ENCODE assay signal across 20 cellular contexts in genomic region chr1:191457889-191458288, GRCh38.
DNase-seq lines count a peak whose midpoint lies in the region; ATAC-seq, FAIRE-seq and TF ChIP-seq lines count a peak whose summit lies in the region.
"Had no signal": no experiment of that assay in that cellular context is flagged by ENCODE, and none has a peak within 500 bp of the region (broad histone marks: within the 10 kb centered on the region; RNA-seq: fewer than 3 reads in every experiment).

No MANE protein-coding gene starts in this region.

- H3K36me3 ChIP-seq in IMR-90 (ENCODE audit: control insufficient read depth, insufficient read depth, low read length) (no peaks in the 10 kb centered on the region), SU-DHL-6 (ENCODE audit: low read length) (no peaks in the 10 kb centered on the region), sigmoid colon (no peaks in the 10 kb centered on the region)
- H3K36me3 ChIP-seq: BLaER1 treated with 17β-estradiol and CSF1 and Interleukin-3, amounts not matched to agents 10 nM and 100 nM had no signal

- H3K4me3 ChIP-seq in A549 (no peak overlapping the region), IMR-90 (ENCODE audit: insufficient read depth, low read depth, low read length) (no peak overlapping the region), SU-DHL-6 (ENCODE audit: insufficient read depth, low read length, poor library complexity, severe bottlenecking) (no peak overlapping the region), sigmoid colon (no peak overlapping the region)
- H3K4me3 ChIP-seq: BLaER1 treated with 17β-estradiol and CSF1 and Interleukin-3, amounts not matched to agents 10 nM and 100 nM had no signal

- CTCF ChIA-PET in A549 (lab: Yijun Ruan, JAX) (no interaction called here), IMR-90 (lab: Yijun Ruan, JAX) (no interaction called here)

- TF ChIP-seq POLR2A in A549 (IDR thresholded peaks at IDR 0.05; ENCODE audit: low read length) (no peak), IMR-90 (IDR thresholded peaks at IDR 0.05; ENCODE audit: low read depth, low read length) (no peak), sigmoid colon (IDR thresholded peaks at IDR 0.05) (no peak)

- H3K4me2 ChIP-seq in A549 (no peak overlapping the region), IMR-90 (ENCODE audit: low read depth, low read length) (no peak overlapping the region), SU-DHL-6 (ENCODE audit: low read depth, low read length, poor library complexity, severe bottlenecking) (no peak overlapping the region)
- H3K4me2 ChIP-seq: BLaER1 treated with 17β-estradiol and CSF1 and Interleukin-3, amounts not matched to agents 10 nM and 100 nM had no signal

- H4K20me1 ChIP-seq in IMR-90 (ENCODE audit: insufficient read depth, low read length) (no peaks in the 10 kb centered on the region), SU-DHL-6 (ENCODE audit: low read depth, low read length) (no peaks in the 10 kb centered on the region)
- H4K20me1 ChIP-seq: BLaER1 treated with 17β-estradiol and CSF1 and Interleukin-3, amounts not matched to agents 10 nM and 100 nM had no signal

- H3K9me1 ChIP-seq in IMR-90 (ENCODE audit: insufficient read depth, low read length) = no peaks in the 10 kb centered on the region

- intact Hi-C loops in IMR-90 (cut with micrococcal nuclease) (no loop called here), sigmoid colon (cut with DNase I) (no loop called here)

- dilution Hi-C loops in IMR-90 (cut with HindIII; ENCODE audit: low sequenced_read_pairs, unreplicated experiment) = no loop called here

- H3K9ac ChIP-seq in IMR-90 (ENCODE audit: low read depth, low read length) (no peak overlapping the region), SU-DHL-6 (ENCODE audit: low read length) (no peak overlapping the region)
- H3K9ac ChIP-seq: BLaER1 treated with 17β-estradiol and CSF1 and Interleukin-3, amounts not matched to agents 10 nM and 100 nM had no signal

- in situ Hi-C loops in IMR-90 (cut with MboI; ENCODE audit: low sequenced_read_pairs) = no loop called here

- FAIRE-seq in A549 (lab: Jason Lieb, UNC) = no peak
- FAIRE-seq: A204.1, G401.6, GM12891, GM19239 had no signal

- DNase-seq in A549 (ENCODE audit: low read depth in 1 of 2, low spot score in 1 of 2) (no peak), IMR-90 (no peak), sigmoid colon (no peak), NCI-H2107 treated with DMSO at 0.1 percent for 48 hours (lab: John Stamatoyannopoulos, UW; ENCODE audit: unreplicated experiment) (no peak)
- DNase-seq: 8988T; AML-193; Caco-2; Calu3; CD4-positive, alpha-beta T cell; CD8-positive, alpha-beta T cell; DMS79 treated with DMSO at 0.1 percent for 48 hours; GF-D8 had no signal

- no peak for ATAC-seq in A549
- ATAC-seq in IMR-90 (ENCODE audit: low read depth) = no peak
- ATAC-seq in esophagus mucosa = no peak
- ATAC-seq: CD8-positive, alpha-beta T cell had no signal

- no peaks in the 10 kb centered on the region for H3K27me3 ChIP-seq in IMR-90 (ENCODE audit: control insufficient read depth, insufficient read depth, low read length)
- H3K27me3 ChIP-seq in SU-DHL-6 (ENCODE audit: low read length) = no peaks in the 10 kb centered on the region
- no peaks in the 10 kb centered on the region for H3K27me3 ChIP-seq in sigmoid colon
- H3K27me3 ChIP-seq: BLaER1 treated with 17β-estradiol and CSF1 and Interleukin-3, amounts not matched to agents 10 nM and 100 nM had no signal

- no peak overlapping the region for H3K23ac ChIP-seq in IMR-90 (ENCODE audit: low read depth, low read length)

- H2AK9ac ChIP-seq in IMR-90 (replicated peaks; ENCODE audit: low read depth, low read length, poor library complexity) = no peak overlapping the region

- H3K9me3 ChIP-seq in A549 (no peaks in the 10 kb centered on the region), IMR-90 (ENCODE audit: control insufficient read depth, insufficient read depth, low read length) (no peaks in the 10 kb centered on the region), SU-DHL-6 (ENCODE audit: insufficient read depth, low read length) (no peaks in the 10 kb centered on the region), sigmoid colon (no peaks in the 10 kb centered on the region)
- H3K9me3 ChIP-seq: BLaER1 treated with 17β-estradiol and CSF1 and Interleukin-3, amounts not matched to agents 10 nM and 100 nM; Caco-2 had no signal

- TF ChIP-seq RAD21 in A549 (conservative IDR thresholded peaks at IDR 0.05 in 1 of 2, IDR thresholded peaks at IDR 0.05 in 1 of 2) (no peak), IMR-90 (IDR thresholded peaks at IDR 0.05; ENCODE audit: low read length) (no peak)

- TF ChIP-seq EP300 in A549 (IDR thresholded peaks at IDR 0.05) (no peak), sigmoid colon (IDR thresholded peaks at IDR 0.05) (no peak)

- no peak overlapping the region for H3K18ac ChIP-seq in IMR-90 (ENCODE audit: low read depth, low read length)

- H3K4me1 ChIP-seq in A549 (no peaks in the 10 kb centered on the region), IMR-90 (ENCODE audit: control insufficient read depth, insufficient read depth, low read length) (no peaks in the 10 kb centered on the region), sigmoid colon (no peaks in the 10 kb centered on the region)
- H3K4me1 ChIP-seq: BLaER1 treated with 17β-estradiol and CSF1 and Interleukin-3, amounts not matched to agents 10 nM and 100 nM; Caco-2 had no signal

- no peak for TF ChIP-seq CTCF in A549 (IDR thresholded peaks at IDR 0.05)
- TF ChIP-seq CTCF in IMR-90 (conservative IDR thresholded peaks at IDR 0.05; ENCODE audit: low read depth, low read length) = no peak
- TF ChIP-seq CTCF in SU-DHL-6 (IDR thresholded peaks at IDR 0.05; ENCODE audit: insufficient read depth, low read length, poor library complexity, severe bottlenecking) = no peak
- TF ChIP-seq CTCF in sigmoid colon (IDR thresholded peaks at IDR 0.05) = no peak

- H4K5ac ChIP-seq in IMR-90 (ENCODE audit: low read depth, low read length) = no peak overlapping the region

- H3K14ac ChIP-seq in IMR-90 (replicated peaks; ENCODE audit: low read depth, low read length) = no peak overlapping the region

- 36% methylated on average over 3 of the region's 3 CpGs for WGBS in A549 (ENCODE audit: missing lambda C conversion rate)
- no CpG with 5 or more reads among the region's 3 CpGs for WGBS in IMR-90 (ENCODE audit: extremely low coverage in 2 of 2, insufficient read length in 1 of 2), 2 experiments
- 55 to 77% methylated on average over 3 of the region's 3 CpGs for WGBS in sigmoid colon, 2 donors

- H2AK5ac ChIP-seq in IMR-90 (ENCODE audit: low read depth, low read length) = no peak overlapping the region

- H2BK5ac ChIP-seq in IMR-90 (ENCODE audit: low read depth, low read length, poor library complexity, severe bottlenecking) = no peak overlapping the region

- H3K27ac ChIP-seq in A549 (no peak overlapping the region), IMR-90 (ENCODE audit: insufficient read depth, low read length) (no peak overlapping the region), SU-DHL-6 (ENCODE audit: low read depth, low read length) (no peak overlapping the region), sigmoid colon (no peak overlapping the region)
- H3K27ac ChIP-seq: BLaER1 treated with 17β-estradiol and CSF1 and Interleukin-3, amounts not matched to agents 10 nM and 100 nM; C4-2B had no signal

- H3F3A ChIP-seq in SU-DHL-6 (ENCODE audit: insufficient read depth) = no peaks in the 10 kb centered on the region

- no peaks in the 10 kb centered on the region for H3K79me2 ChIP-seq in SU-DHL-6 (ENCODE audit: insufficient read depth, low read length)

- BruUV-seq in IMR-90 (replicated peaks; lab: Mats Ljungman, UMichigan) = no TSS peak

- no peak overlapping the region for H4K8ac ChIP-seq in IMR-90 (ENCODE audit: low read depth in 2 of 2, low read length in 2 of 2)

- H2AFZ ChIP-seq in IMR-90 (replicated peaks; ENCODE audit: low read length, poor library complexity) (no peak overlapping the region), SU-DHL-6 (ENCODE audit: low read depth, low read length, severe bottlenecking) (peak overlapping the region; percentile 43)

- POLR2A ChIA-PET in A549 (lab: Yijun Ruan, JAX) = no interaction called here
- POLR2A ChIA-PET in IMR-90 (lab: Charles Lee; ENCODE audit: unreplicated experiment) = interaction anchor here (0.5 kb wide), 1 partner anchor 214 kb away, joined by 3 read pairs; no protein-coding TSS in a partner anchor

- H3K9me2 ChIP-seq in SU-DHL-6 (replicated peaks; ENCODE audit: insufficient read depth, low read length) = no peaks in the 10 kb centered on the region

- H2BK120ac ChIP-seq in IMR-90 (ENCODE audit: low read depth, low read length) = no peak overlapping the region

- H4K91ac ChIP-seq in IMR-90 (ENCODE audit: insufficient read depth, low read depth, low read length) = no peak overlapping the region

- H3K56ac ChIP-seq in IMR-90 (ENCODE audit: extremely low read depth, insufficient read depth, low read length) = no peak overlapping the region

- H3K79me1 ChIP-seq in IMR-90 (ENCODE audit: low read depth in 1 of 2, low read length in 2 of 2) = no peaks in the 10 kb centered on the region

- H3K4ac ChIP-seq in IMR-90 (ENCODE audit: low read depth, low read length) = no peak overlapping the region

- H2BK20ac ChIP-seq in IMR-90 (ENCODE audit: low read depth, low read length) = no peak overlapping the region

- H2BK15ac ChIP-seq in IMR-90 (ENCODE audit: low read depth, low read length) = no peak overlapping the region

TF ChIP-seq in A549, 52 proteins besides CTCF, POLR2A, EP300 and RAD21:
- TF ChIP-seq MAFK (IDR thresholded peaks at IDR 0.05; ENCODE audit: partially characterized antibody) = peak; percentile 41
- no peak for TF ChIP-seq CBX8 (IDR thresholded peaks at IDR 0.05)

TF ChIP-seq in IMR-90, 13 proteins besides CTCF, POLR2A, EP300 and RAD21:
- peak; percentile 17; the same call in 1 of the 2 replicates for TF ChIP-seq MAFK (IDR thresholded peaks at IDR 0.05; ENCODE audit: low read depth, low read length)
- TF ChIP-seq SMC3 (IDR thresholded peaks at IDR 0.05; ENCODE audit: low read depth, low read length) = no peak
- no peak for TF ChIP-seq NFE2L2 (IDR thresholded peaks at IDR 0.05; ENCODE audit: low read depth, low read length)
- no peak for TF ChIP-seq CEBPB (IDR thresholded peaks at IDR 0.05; ENCODE audit: low read depth, low read length)
- TF ChIP-seq BHLHE40 (IDR thresholded peaks at IDR 0.05; ENCODE audit: low read depth, low read length) = no peak
- TF ChIP-seq RCOR1 (IDR thresholded peaks at IDR 0.05; ENCODE audit: insufficient replicate concordance, low read length) = no peak
- no peak for TF ChIP-seq MAZ (IDR thresholded peaks at IDR 0.05; ENCODE audit: borderline replicate concordance, low read depth, low read length)
- TF ChIP-seq USF2 (IDR thresholded peaks at IDR 0.05; ENCODE audit: low read depth, low read length) = no peak
